In genomic region chr20:2859330-2860121, GRCh38 we compare ENCODE assay signal across 23 cellular contexts. TPM values are rescaled to one million over a fixed set of nuclear protein-coding genes. Genes with fewer than 3 reads are reported as not detected.
A peak's percentile ranks its signal among the peaks of the same experiment; 100 is the strongest.
DNase-seq lines count a peak whose midpoint lies in the region; ATAC-seq, FAIRE-seq and TF ChIP-seq lines count a peak whose summit lies in the region.
"Had no signal": no experiment of that assay in that cellular context is flagged by ENCODE, and none has a peak within 500 bp of the region (broad histone marks: within the 10 kb centered on the region; RNA-seq: fewer than 3 reads in every experiment).

No MANE protein-coding gene starts in this region.

- TF ChIP-seq POLR2A in H1 (IDR thresholded peaks at IDR 0.05; ENCODE audit: control extremely low read depth in 1 of 2, low read depth in 2 of 2, low read length in 2 of 2): no peak
- TF ChIP-seq POLR2A in upper lobe of left lung (IDR thresholded peaks at IDR 0.05): no peak

- peaks cover 10% of the 10 kb centered on the region for H3K36me3 Mint-ChIP-seq in neural progenitor cell
- H3K36me3 Mint-ChIP-seq: natural killer cell had no signal

- no peaks in the 10 kb centered on the region for H3K9me3 ChIP-seq in HUES6 (ENCODE audit: control insufficient read depth, insufficient read depth, low read depth, low read length)
- H3K9me3 ChIP-seq in H1 (ENCODE audit: insufficient read depth in 2 of 2, low read depth in 1 of 2, low read length in 1 of 2): no peaks in the 10 kb centered on the region
- H3K9me3 ChIP-seq in neural progenitor cell (ENCODE audit: low read depth): no peaks in the 10 kb centered on the region
- no peaks in the 10 kb centered on the region for H3K9me3 ChIP-seq in upper lobe of left lung
- H3K9me3 ChIP-seq: BLaER1, esophagus squamous epithelium had no signal

- peaks cover 2% of the 10 kb centered on the region for H3K4me1 Mint-ChIP-seq in neural progenitor cell

- H2AFZ ChIP-seq in H1 (ENCODE audit: low read length) (no peak overlapping the region), neural progenitor cell (replicated peaks) (no peak overlapping the region)

- H3K4me2 ChIP-seq in H1 (ENCODE audit: insufficient read depth in 1 of 2, low read depth in 2 of 2, low read length in 2 of 2): no peak overlapping the region
- H3K4me2 ChIP-seq in neural progenitor cell: no peak overlapping the region
- H3K4me2 ChIP-seq: BLaER1 had no signal

- H3K79me2 ChIP-seq in H1 (ENCODE audit: control insufficient read depth in 1 of 2, insufficient read depth in 2 of 2, low read length in 2 of 2): no peaks in the 10 kb centered on the region
- H3K79me2 ChIP-seq in neural progenitor cell (ENCODE audit: low read depth): no peaks in the 10 kb centered on the region

- DNase-seq in C1 segment of cervical spinal cord (lab: John Stamatoyannopoulos, UW): peak in 9 of 14 donors; percentile 13 to 74 (median 25)
- DNase-seq in H1 (ENCODE audit: low read depth in 1 of 2, low spot score in 2 of 2): no peak
- no peak for DNase-seq in neural progenitor cell (ENCODE audit: low spot score)
- no peak for DNase-seq in occipital lobe (lab: John Stamatoyannopoulos, UW)
- no peak for DNase-seq in upper lobe of left lung
- DNase-seq: activated gamma-delta T cell; aorta; DMS53; esophagus squamous epithelium; H7; natural killer cell; NCI-H1105 treated with DMSO at 0.1 percent for 48 hours; NCI-H226; stimulated activated CD4-positive, alpha-beta T cell treated with anti-CD3 and anti-CD28 coated beads, Interleukin-2, amount 100 ng/mL, for 48 hours had no signal

- no peaks in the 10 kb centered on the region for H3K79me1 ChIP-seq in H1 (ENCODE audit: low read depth, low read length)

- H2BK15ac ChIP-seq in H1 (ENCODE audit: low read length): no peak overlapping the region

- H4K20me1 ChIP-seq in H1 (replicated peaks in 1 of 2; ENCODE audit: control insufficient read depth in 1 of 2, insufficient read depth in 2 of 2, low read length in 2 of 2): no peaks in the 10 kb centered on the region
- H4K20me1 ChIP-seq in neural progenitor cell (ENCODE audit: low read depth): no peaks in the 10 kb centered on the region

- CTCF ChIA-PET in H1 (lab: Charles Lee; ENCODE audit: partially characterized antibody): interaction anchor here (0.5 to 1.4 kb wide), 5 partner anchors 8 to 141 kb away, joined by 3 to 5 read pairs (median 3); no protein-coding TSS in a partner anchor

- H3K4me3 Mint-ChIP-seq in neural progenitor cell: no peak overlapping the region
- H3K4me3 Mint-ChIP-seq: natural killer cell had no signal

- no peak overlapping the region for H2BK120ac ChIP-seq in H1 (replicated peaks; ENCODE audit: low read depth, low read length)

- H3K14ac ChIP-seq in H1 (ENCODE audit: insufficient read length): no peak overlapping the region

- H3K27me3 Mint-ChIP-seq in neural progenitor cell (ENCODE audit: insufficient read depth, low read depth): peaks cover 4% of the 10 kb centered on the region

- 0 out of 2 replicates have a peak overlapping the region, but pooled peaks have one; percentile 39 for H2BK5ac ChIP-seq in H1 (ENCODE audit: low read depth, low read length)

- TF ChIP-seq EP300 in H1 (IDR thresholded peaks at IDR 0.05; ENCODE audit: borderline replicate concordance in 1 of 2, low read depth in 2 of 2, low read length in 2 of 2) (no peak), upper lobe of left lung (IDR thresholded peaks at IDR 0.05) (no peak)

- H3K18ac ChIP-seq in H1 (ENCODE audit: extremely low read depth, low read length): no peak overlapping the region

- peak overlapping the region; percentile 87 for H3K27ac Mint-ChIP-seq in neural progenitor cell

- H3K4me1 ChIP-seq in HUES6 (ENCODE audit: control insufficient read depth, insufficient read depth, low read length) (no peaks in the 10 kb centered on the region), H1 (replicated peaks in 1 of 4; ENCODE audit: control insufficient read depth in 3 of 4, insufficient read depth in 4 of 4, low read length in 3 of 4) (no peaks in the 10 kb centered on the region), neural progenitor cell (no peaks in the 10 kb centered on the region), upper lobe of left lung (peaks cover 0 to 10% (median 0%) of the 10 kb centered on the region in 4 donors)
- H3K4me1 ChIP-seq: BLaER1, esophagus squamous epithelium had no signal

- no peak for TF ChIP-seq RAD21 in H1 (IDR thresholded peaks at IDR 0.05 in 1 of 2, conservative IDR thresholded peaks at IDR 0.05 in 1 of 2; ENCODE audit: low read depth in 2 of 2, low read length in 2 of 2)

- FAIRE-seq in H1 (lab: Jason Lieb, UNC): no peak
- FAIRE-seq: K562 had no signal

- H2BK20ac ChIP-seq in H1 (ENCODE audit: low read length): no peak overlapping the region

- H3K36me3 ChIP-seq in HUES6 (ENCODE audit: control insufficient read depth, insufficient read depth, low read length) (peaks cover 16% of the 10 kb centered on the region; the same call in 1 of the 2 replicates), H1 (ENCODE audit: control insufficient read depth in 2 of 4, insufficient read depth in 4 of 4, low read length in 3 of 4) (no peaks in the 10 kb centered on the region; a peak in 1 of 8 replicates), neural progenitor cell (no peaks in the 10 kb centered on the region), upper lobe of left lung (peaks cover 6 to 45% (median 41%) of the 10 kb centered on the region in 4 donors)

- H3K9ac ChIP-seq in HUES6 (ENCODE audit: low read length) (peak overlapping the region; percentile 26), H1 (replicated peaks in 1 of 4; ENCODE audit: extremely low read depth in 1 of 4, low read depth in 3 of 4, low read length in 3 of 4) (no peak overlapping the region), neural progenitor cell (no peak overlapping the region)
- H3K9ac ChIP-seq: BLaER1 had no signal

- H2AK5ac ChIP-seq in H1 (ENCODE audit: low read depth, low read length): no peak overlapping the region

- H3K9me3 Mint-ChIP-seq in neural progenitor cell: no peaks in the 10 kb centered on the region
- H3K9me3 Mint-ChIP-seq: natural killer cell had no signal

- H3K27ac ChIP-seq in HUES6 (ENCODE audit: low read depth, low read length) (no peak overlapping the region), H1 (ENCODE audit: low read depth, low read length) (no peak overlapping the region), neural progenitor cell (no peak overlapping the region), upper lobe of left lung (no peak overlapping the region)
- H3K27ac ChIP-seq: BLaER1, dorsolateral prefrontal cortex, esophagus squamous epithelium had no signal

- POLR2A ChIA-PET in H1 (lab: Charles Lee; ENCODE audit: partially characterized antibody): interaction anchor here (1.8 to 2.6 kb wide), 2 partner anchors 11 to 13 kb away, joined by 4 to 12 read pairs; partner anchors contain the start of gene PTPRA

- TF ChIP-seq CTCF in H1 (IDR thresholded peaks at IDR 0.05; ENCODE audit: control extremely low read depth in 1 of 3, insufficient read depth in 1 of 3, low read depth in 1 of 3, low read length in 3 of 3): no peak
- no peak for TF ChIP-seq CTCF in neural progenitor cell (IDR thresholded peaks at IDR 0.05)
- no peak for TF ChIP-seq CTCF in upper lobe of left lung (IDR thresholded peaks at IDR 0.05)

- H3F3A ChIP-seq in neural progenitor cell (ENCODE audit: low read depth): no peaks in the 10 kb centered on the region

- H4K5ac ChIP-seq in H1 (ENCODE audit: insufficient read length, low read depth, low read length): no peak overlapping the region

- no peak overlapping the region for H3K4ac ChIP-seq in H1 (replicated peaks; ENCODE audit: insufficient read length, low read depth, low read length)

- 94% methylated on average over 4 of the region's 4 CpGs; no CpG with 5 or more reads in 1 of the 2 experiments for WGBS in H1 (ENCODE audit: extremely low coverage in 1 of 2, insufficient coverage in 1 of 2, insufficient read length in 1 of 2, insufficient replicate concordance in 2 of 2, low coverage in 1 of 2, low lambda C conversion rate in 2 of 2, missing lambda C conversion rate in 1 of 2), 2 experiments
- 80 to 85% methylated on average over 4 of the region's 4 CpGs for WGBS in upper lobe of left lung, 2 donors

- H3K56ac ChIP-seq in H1 (replicated peaks; ENCODE audit: insufficient read length, low read depth, low read length): no peak overlapping the region

- H3K4me3 ChIP-seq in HUES6 (ENCODE audit: low read depth, low read length): no peak overlapping the region
- no peak overlapping the region for H3K4me3 ChIP-seq in H1 (ENCODE audit: extremely low read depth in 1 of 4, insufficient read depth in 2 of 4, low read depth in 3 of 4, low read length in 4 of 4)
- H3K4me3 ChIP-seq in neural progenitor cell: no peak overlapping the region
- H3K4me3 ChIP-seq in upper lobe of left lung: no peak overlapping the region
- H3K4me3 ChIP-seq: BLaER1, dorsolateral prefrontal cortex, esophagus squamous epithelium, K562 had no signal

- no peak overlapping the region for H4K91ac ChIP-seq in H1 (replicated peaks; ENCODE audit: insufficient read length, low read length)

- ATAC-seq in GM18873 (IDR thresholded peaks at IDR 0.05; ENCODE audit: low FRiP score, unreplicated experiment): no peak
- no peak for ATAC-seq in upper lobe of left lung (ENCODE audit: low FRiP score in 2 of 2)
- no peak for ATAC-seq in GM18511 (IDR thresholded peaks at IDR 0.05; ENCODE audit: unreplicated experiment)
- ATAC-seq: K562, natural killer cell had no signal

- H2BK12ac ChIP-seq in H1 (ENCODE audit: low read depth, low read length): no peak overlapping the region

- H3K27me3 ChIP-seq in HUES6 (ENCODE audit: control insufficient read depth, insufficient read depth, low read length) (no peaks in the 10 kb centered on the region), H1 (replicated peaks in 1 of 4; ENCODE audit: control insufficient read depth in 3 of 4, extremely low read depth in 1 of 4, insufficient read depth in 3 of 4, low read length in 3 of 4) (no peaks in the 10 kb centered on the region), neural progenitor cell (no peaks in the 10 kb centered on the region), upper lobe of left lung (no peaks in the 10 kb centered on the region)
- H3K27me3 ChIP-seq: BLaER1, dorsolateral prefrontal cortex, esophagus squamous epithelium had no signal

- H3K23me2 ChIP-seq in H1 (ENCODE audit: low read depth, low read length): no peaks in the 10 kb centered on the region

- H3K23ac ChIP-seq in H1 (ENCODE audit: insufficient read length): no peak overlapping the region

- no peak overlapping the region for H4K8ac ChIP-seq in H1 (ENCODE audit: extremely low read depth, insufficient read depth, low read length)

RNA-seq across cellular contexts. Expression of gene PTPRA, which starts 13.8 kb away (rescaled TPM):
- 46.8 and 51.3 TPM in 2 replicates for total RNA-seq in H1 (2021; fragmentation: NEBNext Ultra II Directional; extraction: Animal tissue kit (Norgen Biotek cat#: 25700))
- 31.2 and 47.7 TPM in 2 replicates for polyA plus RNA-seq in H1 (2011; rRNA removed)
- 50.5 TPM for polyA plus RNA-seq in H1 (2011; cell fraction: cytosol; rRNA removed)
- 49.3 TPM for polyA plus RNA-seq in H1 (2011; cell fraction: nucleus; rRNA removed)
- 39.8 to 49.7 TPM (median 43.5 TPM) in 4 replicates for polyA plus RNA-seq in H1 (2012, experiment 1 of 2)
- polyA plus RNA-seq in H1 (2012, experiment 2 of 2): 17.8 TPM
- 84.1 TPM for polyA plus RNA-seq in H1 (2013, experiment 1 of 2)
- polyA plus RNA-seq in H1 (2013, experiment 2 of 2): 101 TPM
- 56.8 and 93.4 TPM in 2 replicates for polyA minus RNA-seq in H1 (2011; rRNA and poly(A)+ RNA removed)
- 28.1 TPM for polyA minus RNA-seq in H1 (2011; cell fraction: cytosol; rRNA and poly(A)+ RNA removed)
- polyA minus RNA-seq in H1 (2011; cell fraction: nucleus; rRNA and poly(A)+ RNA removed): 44.6 TPM
- 77.7 and 89.4 TPM in 2 replicates for total RNA-seq in neural progenitor cell (ENCODE audit: low replicate concordance)
- 216 TPM for total RNA-seq in occipital lobe
- 10 to 100 TPM; 22.0 to 60.3 (median 51.1) TPM for total RNA-seq in upper lobe of left lung

RNA-seq across cellular contexts. Expression of gene VPS16, which starts 19.0 kb away (rescaled TPM):
- 22.6 and 25.9 TPM in 2 replicates for total RNA-seq in H1 (2021; fragmentation: NEBNext Ultra II Directional; extraction: Animal tissue kit (Norgen Biotek cat#: 25700))
- polyA plus RNA-seq in H1 (2011; rRNA removed): 23.8 and 26.8 TPM in 2 replicates
- 27.6 TPM for polyA plus RNA-seq in H1 (2011; cell fraction: cytosol; rRNA removed)
- 100 TPM for polyA plus RNA-seq in H1 (2011; cell fraction: nucleus; rRNA removed)
- 23.2 to 34.5 TPM (median 32.4 TPM) in 4 replicates for polyA plus RNA-seq in H1 (2012, experiment 1 of 2)
- 16.8 TPM for polyA plus RNA-seq in H1 (2012, experiment 2 of 2)
- polyA plus RNA-seq in H1 (2013, experiment 1 of 2): 13.7 TPM
- polyA plus RNA-seq in H1 (2013, experiment 2 of 2): 12.5 TPM
- polyA minus RNA-seq in H1 (2011; rRNA and poly(A)+ RNA removed): 25.5 and 26.0 TPM in 2 replicates
- polyA minus RNA-seq in H1 (2011; cell fraction: cytosol; rRNA and poly(A)+ RNA removed): 16.0 TPM
- polyA minus RNA-seq in H1 (2011; cell fraction: nucleus; rRNA and poly(A)+ RNA removed): 23.4 TPM
- total RNA-seq in neural progenitor cell (ENCODE audit: low replicate concordance) (27.6 and 39.6 TPM in 2 replicates), occipital lobe (51.3 TPM), upper lobe of left lung (10 to 100 TPM; 22.6 to 53.4 (median 38.2) TPM)

RNA-seq across cellular contexts. Expression of gene PCED1A, which starts 19.1 kb away (rescaled TPM):
- 13.4 and 14.6 TPM in 2 replicates for total RNA-seq in H1 (2021; fragmentation: NEBNext Ultra II Directional; extraction: Animal tissue kit (Norgen Biotek cat#: 25700))
- 18.9 and 30.8 TPM in 2 replicates for polyA plus RNA-seq in H1 (2011; rRNA removed)
- polyA plus RNA-seq in H1 (2011; cell fraction: cytosol; rRNA removed): 21.9 TPM
- polyA plus RNA-seq in H1 (2011; cell fraction: nucleus; rRNA removed): 97.9 TPM
- polyA plus RNA-seq in H1 (2012, experiment 1 of 2): 11.9 to 22.8 TPM (median 19.8 TPM) in 4 replicates
- polyA plus RNA-seq in H1 (2012, experiment 2 of 2): 11.9 TPM
- polyA plus RNA-seq in H1 (2013, experiment 1 of 2): 21.5 TPM
- 21.1 TPM for polyA plus RNA-seq in H1 (2013, experiment 2 of 2)
- 2.6 and 3.8 TPM in 2 replicates for polyA minus RNA-seq in H1 (2011; rRNA and poly(A)+ RNA removed)
- 7.5 TPM for polyA minus RNA-seq in H1 (2011; cell fraction: cytosol; rRNA and poly(A)+ RNA removed)
- polyA minus RNA-seq in H1 (2011; cell fraction: nucleus; rRNA and poly(A)+ RNA removed): 9.9 TPM
- total RNA-seq in neural progenitor cell (ENCODE audit: low replicate concordance) (14.6 and 53.1 TPM in 2 replicates), occipital lobe (22.0 TPM), upper lobe of left lung (100 to 1,000 TPM in 1 of 6 donors, 10 to 100 TPM in 5; 28.7 to 185 (median 49.1) TPM)

RNA-seq across cellular contexts. Expression of gene TMEM239, which starts 43.4 kb away (rescaled TPM):
- total RNA-seq in H1 (2021; fragmentation: NEBNext Ultra II Directional; extraction: Animal tissue kit (Norgen Biotek cat#: 25700)): not detected in 2 replicates
- polyA plus RNA-seq in H1 (2011; rRNA removed): not detected in 2 replicates
- polyA plus RNA-seq in H1 (2011; cell fraction: cytosol; rRNA removed): not detected
- not detected for polyA plus RNA-seq in H1 (2011; cell fraction: nucleus; rRNA removed)
- not detected in 4 replicates for polyA plus RNA-seq in H1 (2012, experiment 1 of 2)
- polyA plus RNA-seq in H1 (2012, experiment 2 of 2): not detected
- not detected for polyA plus RNA-seq in H1 (2013, experiment 1 of 2)
- not detected for polyA plus RNA-seq in H1 (2013, experiment 2 of 2)
- polyA minus RNA-seq in H1 (2011; rRNA and poly(A)+ RNA removed): not detected in 2 replicates
- polyA minus RNA-seq in H1 (2011; cell fraction: cytosol; rRNA and poly(A)+ RNA removed): not detected
- not detected for polyA minus RNA-seq in H1 (2011; cell fraction: nucleus; rRNA and poly(A)+ RNA removed)
- total RNA-seq in neural progenitor cell (ENCODE audit: low replicate concordance) (not detected in 2 replicates), occipital lobe (not detected), upper lobe of left lung (not detected)
- total RNA-seq: aorta, dorsolateral prefrontal cortex, esophagus squamous epithelium, H7, K562, liver, natural killer cell, SK-MEL-5, ureter had no signal
- polyA plus RNA-seq: aorta, K562, liver had no signal

RNA-seq across cellular contexts. Expression of gene C20orf141, which starts 44.7 kb away (rescaled TPM):
- total RNA-seq in H1 (2021; fragmentation: NEBNext Ultra II Directional; extraction: Animal tissue kit (Norgen Biotek cat#: 25700)): not detected in 2 replicates
- not detected in 2 replicates for polyA plus RNA-seq in H1 (2011; rRNA removed)
- polyA plus RNA-seq in H1 (2011; cell fraction: cytosol; rRNA removed): not detected
- not detected for polyA plus RNA-seq in H1 (2011; cell fraction: nucleus; rRNA removed)
- polyA plus RNA-seq in H1 (2012, experiment 1 of 2): not detected in 4 replicates
- not detected for polyA plus RNA-seq in H1 (2012, experiment 2 of 2)
- not detected for polyA plus RNA-seq in H1 (2013, experiment 1 of 2)
- not detected for polyA plus RNA-seq in H1 (2013, experiment 2 of 2)
- not detected in 2 replicates for polyA minus RNA-seq in H1 (2011; rRNA and poly(A)+ RNA removed)
- not detected for polyA minus RNA-seq in H1 (2011; cell fraction: cytosol; rRNA and poly(A)+ RNA removed)
- not detected for polyA minus RNA-seq in H1 (2011; cell fraction: nucleus; rRNA and poly(A)+ RNA removed)
- total RNA-seq in neural progenitor cell (ENCODE audit: low replicate concordance) (not detected in 2 replicates), occipital lobe (not detected), upper lobe of left lung (not detected)
- total RNA-seq: aorta, dorsolateral prefrontal cortex, esophagus squamous epithelium, H7, K562, liver, natural killer cell, SK-MEL-5, ureter had no signal
- polyA plus RNA-seq: aorta, K562, liver had no signal

Comparison
In these comparisons a context has a peak if more than half of its experiments do, and no peak if none do; other contexts are left out.
1. DNase-seq: peak in C1 segment of cervical spinal cord (9 of 14); none in H1 (0 of 2), neural progenitor cell (single experiment), occipital lobe (single experiment) and upper lobe of left lung (0 of 2).